15 cellular contexts compared by ENCODE assay signal in genomic region chr7:127822822-127823508, GRCh38.
DNase-seq lines count a peak whose midpoint lies in the region; ATAC-seq, FAIRE-seq and TF ChIP-seq lines count a peak whose summit lies in the region.
"Had no signal": no experiment of that assay in that cellular context is flagged by ENCODE, and none has a peak within 500 bp of the region (broad histone marks: within the 10 kb centered on the region; RNA-seq: fewer than 3 reads in every experiment).

No MANE protein-coding gene starts in this region.

- H3K36me3 Mint-ChIP-seq in endodermal cell (ENCODE audit: low read depth) (peaks cover 3% of the 10 kb centered on the region), naive B cell (no peaks in the 10 kb centered on the region)
- peaks cover 4% of the 10 kb centered on the region for H3K36me3 Mint-ChIP-seq in activated naive CD4-positive, alpha-beta T cell treated with anti-CD3 and anti-CD28 coated beads, Interleukin-2, amount 10 ng/mL, durations not matched to agents 7 days and 5 days

- CTCF ChIA-PET in activated naive CD4-positive, alpha-beta T cell treated with anti-CD3 and anti-CD28 coated beads, Interleukin-2, amount 10 ng/mL, durations not matched to agents 7 days and 5 days (lab: Charles Lee), result no interaction called here

- no peak for TF ChIP-seq CTCF in endodermal cell (conservative IDR thresholded peaks at IDR 0.05)

- no peaks in the 10 kb centered on the region for H3K9me3 ChIP-seq in endodermal cell (ENCODE audit: control insufficient read depth, low read length)
- H3K9me3 ChIP-seq in neuronal stem cell (replicated peaks in 1 of 2; ENCODE audit: control insufficient read depth in 2 of 2, insufficient read depth in 1 of 2, low read depth in 1 of 2, low read length in 2 of 2), result no peaks in the 10 kb centered on the region
- H3K9me3 ChIP-seq: testis had no signal

- H3K4me1 Mint-ChIP-seq in endodermal cell (peaks cover 30% of the 10 kb centered on the region), naive B cell (peaks cover 31 to 42% (median 35%) of the 10 kb centered on the region in 3 donors)
- peaks cover 16% of the 10 kb centered on the region for H3K4me1 Mint-ChIP-seq in activated naive CD4-positive, alpha-beta T cell treated with anti-CD3 and anti-CD28 coated beads, Interleukin-2, amount 10 ng/mL, durations not matched to agents 7 days and 5 days

- no peak overlapping the region for H4K8ac ChIP-seq in neuronal stem cell (ENCODE audit: low read depth, low read length)

- no peak overlapping the region for H3K18ac ChIP-seq in neuronal stem cell (ENCODE audit: low read length)

- H2BK120ac ChIP-seq in neuronal stem cell (ENCODE audit: low read depth, low read length), result no peak overlapping the region

- H3K14ac ChIP-seq in neuronal stem cell (ENCODE audit: low read length), result no peak overlapping the region

- H3K23ac ChIP-seq in neuronal stem cell (ENCODE audit: low read depth, low read length, poor library complexity), result no peak overlapping the region

- ATAC-seq in naive B cell (ENCODE audit: low read depth in 2 of 2), result peak; percentile 85 to 88
- ATAC-seq: activated CD8-positive, alpha-beta T cell treated with anti-CD3 and anti-CD28 coated beads, Interleukin-2, amount 10 ng/mL, durations not matched to agents 7 days and 5 days had no signal

- H2AK5ac ChIP-seq in neuronal stem cell (ENCODE audit: low read depth, low read length), result no peak overlapping the region

- H3K36me3 ChIP-seq in endodermal cell (ENCODE audit: control insufficient read depth, insufficient read depth, low read length) (peaks cover 9% of the 10 kb centered on the region), neuronal stem cell (replicated peaks in 1 of 2; ENCODE audit: control insufficient read depth in 2 of 2, insufficient read depth in 2 of 2, low read length in 2 of 2) (no peaks in the 10 kb centered on the region)

- H3K79me1 ChIP-seq in neuronal stem cell (ENCODE audit: low read depth, low read length), result no peaks in the 10 kb centered on the region

- H3K27ac ChIP-seq in endodermal cell (ENCODE audit: low read depth, low read length), result no peak overlapping the region
- H3K27ac ChIP-seq in neuronal stem cell (replicated peaks; ENCODE audit: low read length), result no peak overlapping the region
- H3K27ac ChIP-seq: testis had no signal

- no peak overlapping the region for H3K4me2 ChIP-seq in neuronal stem cell (ENCODE audit: insufficient read depth, low read length, poor library complexity, severe bottlenecking)

- H3K4ac ChIP-seq in neuronal stem cell (ENCODE audit: low read length), result no peak overlapping the region

- peak; percentile 46 for FAIRE-seq in GM18507 (lab: Jason Lieb, UNC)

- H2BK12ac ChIP-seq in neuronal stem cell (ENCODE audit: low read length), result no peak overlapping the region

- no peak overlapping the region for H4K91ac ChIP-seq in neuronal stem cell (ENCODE audit: low read depth, low read length, poor library complexity)

- peak overlapping the region; percentile 79 for H3K27ac Mint-ChIP-seq in endodermal cell
- peak overlapping the region; percentile 1 to 75 (median 22) for H3K27ac Mint-ChIP-seq in naive B cell
- no peak overlapping the region for H3K27ac Mint-ChIP-seq in activated naive CD4-positive, alpha-beta T cell treated with anti-CD3 and anti-CD28 coated beads, Interleukin-2, amount 10 ng/mL, durations not matched to agents 7 days and 5 days
- H3K27ac Mint-ChIP-seq: activated CD8-positive, alpha-beta T cell treated with anti-CD3 and anti-CD28 coated beads, Interleukin-2, amount 10 ng/mL, durations not matched to agents 7 days and 5 days; activated naive CD8-positive, alpha-beta T cell had no signal

- H3K27me3 Mint-ChIP-seq in endodermal cell (ENCODE audit: insufficient read depth) (no peaks in the 10 kb centered on the region), naive B cell (no peaks in the 10 kb centered on the region)
- no peaks in the 10 kb centered on the region for H3K27me3 Mint-ChIP-seq in activated naive CD4-positive, alpha-beta T cell treated with anti-CD3 and anti-CD28 coated beads, Interleukin-2, amount 10 ng/mL, durations not matched to agents 7 days and 5 days
- H3K27me3 Mint-ChIP-seq: activated naive CD8-positive, alpha-beta T cell had no signal

- 95 to 97% methylated on average over 4 to 5 of the region's 5 CpGs for WGBS in endodermal cell (ENCODE audit: insufficient coverage in 1 of 2, insufficient read length in 1 of 2), 2 experiments
- WGBS in neuronal stem cell (ENCODE audit: extremely low coverage in 2 of 2, insufficient read length in 2 of 2, insufficient replicate concordance in 1 of 2), 2 donors, result no CpG with 5 or more reads among the region's 5 CpGs

- no peak overlapping the region for H2BK15ac ChIP-seq in neuronal stem cell (ENCODE audit: low read length)

- H3K9me3 Mint-ChIP-seq in endodermal cell (no peaks in the 10 kb centered on the region), naive B cell (no peaks in the 10 kb centered on the region)
- H3K9me3 Mint-ChIP-seq in activated naive CD4-positive, alpha-beta T cell treated with anti-CD3 and anti-CD28 coated beads, Interleukin-2, amount 10 ng/mL, durations not matched to agents 7 days and 5 days, result no peaks in the 10 kb centered on the region

- H2BK5ac ChIP-seq in neuronal stem cell (ENCODE audit: low read length), result no peak overlapping the region

- H3K4me3 Mint-ChIP-seq in endodermal cell (no peak overlapping the region), naive B cell (peak overlapping the region in 6 of 8 donors; percentile 0 to 55 (median 14))
- no peak overlapping the region for H3K4me3 Mint-ChIP-seq in activated naive CD4-positive, alpha-beta T cell treated with anti-CD3 and anti-CD28 coated beads, Interleukin-2, amount 10 ng/mL, durations not matched to agents 7 days and 5 days
- H3K4me3 Mint-ChIP-seq: activated CD8-positive, alpha-beta T cell treated with anti-CD3 and anti-CD28 coated beads, Interleukin-2, amount 10 ng/mL, durations not matched to agents 7 days and 5 days; activated naive CD8-positive, alpha-beta T cell had no signal

- H3K9ac ChIP-seq in endodermal cell (ENCODE audit: extremely low read depth, low read length, poor library complexity, severe bottlenecking) (no peak overlapping the region), neuronal stem cell (ENCODE audit: low read depth, low read length, poor library complexity) (no peak overlapping the region)

- H3K4me1 ChIP-seq in endodermal cell (ENCODE audit: control insufficient read depth, insufficient read depth, low read length) (peaks cover 5% of the 10 kb centered on the region), neuronal stem cell (ENCODE audit: control insufficient read depth in 2 of 2, insufficient read depth in 1 of 2, low read depth in 1 of 2, low read length in 2 of 2) (peaks cover 7% of the 10 kb centered on the region in 2 donors)

- DNase-seq in GM18507 (ENCODE audit: extremely low spot score, insufficient read length, low read depth) (no peak), NAMALWA (ENCODE audit: low spot score) (peak; percentile 28), endodermal cell (peak; percentile 52), naive B cell (peak; percentile 25), neuronal stem cell (ENCODE audit: low spot score) (no peak), NCI-H446 treated with DMSO at 0.1 percent for 48 hours (lab: John Stamatoyannopoulos, UW) (no peak)
- no peak for DNase-seq in NK-92 treated with Interleukin-12 subunit alpha and Interleukin-12 subunit beta, amount 100 ng/mL, for 24 hours (lab: John Stamatoyannopoulos, UW)
- DNase-seq in activated naive CD4-positive, alpha-beta T cell treated with anti-CD3 and anti-CD28 coated beads, Interleukin-2, amount 10 ng/mL, durations not matched to agents 7 days and 5 days, result no peak
- DNase-seq: activated CD8-positive, alpha-beta T cell treated with anti-CD3 and anti-CD28 coated beads, Interleukin-2, amount 10 ng/mL, durations not matched to agents 7 days and 5 days; foreskin fibroblast; mesenchymal stem cell; MV-4-11; T-helper 2 cell; testis had no signal

- H3K27me3 ChIP-seq in endodermal cell (ENCODE audit: control insufficient read depth, insufficient read depth, low read length, poor library complexity, severe bottlenecking) (no peaks in the 10 kb centered on the region), neuronal stem cell (ENCODE audit: control insufficient read depth in 3 of 3, insufficient read depth in 3 of 3, low read depth in 1 of 3, low read length in 3 of 3) (no peaks in the 10 kb centered on the region)
- H3K27me3 ChIP-seq: testis had no signal

- H3K4me3 ChIP-seq in endodermal cell (ENCODE audit: low read length), result no peak overlapping the region
- H3K4me3 ChIP-seq in neuronal stem cell (ENCODE audit: low read length in 2 of 2), result no peak overlapping the region
- H3K4me3 ChIP-seq: testis had no signal

- H2AFZ ChIP-seq in neuronal stem cell (ENCODE audit: low read length), result no peak overlapping the region

Comparison
In these comparisons a context has a peak if more than half of its experiments do, and no peak if none do; other contexts are left out.
1. DNase-seq: peak in NAMALWA (single experiment), endodermal cell (single experiment) and naive B cell (single experiment); none in GM18507 (single experiment), neuronal stem cell (single experiment), NK-92 treated with Interleukin-12 subunit alpha and Interleukin-12 subunit beta, amount 100 ng/mL, for 24 hours (single experiment), NCI-H446 treated with DMSO at 0.1 percent for 48 hours (single experiment) and activated naive CD4-positive, alpha-beta T cell treated with anti-CD3 and anti-CD28 coated beads, Interleukin-2, amount 10 ng/mL, durations not matched to agents 7 days and 5 days (single experiment).
2. H3K4me3 Mint-ChIP-seq: peak in naive B cell (6 of 8); none in endodermal cell (single experiment) and activated naive CD4-positive, alpha-beta T cell treated with anti-CD3 and anti-CD28 coated beads, Interleukin-2, amount 10 ng/mL, durations not matched to agents 7 days and 5 days (single experiment).